14 cellular contexts compared by ENCODE assay signal in genomic region chr3:10299175-10299574, GRCh38. TPM values are rescaled to one million over a fixed set of nuclear protein-coding genes. Genes with fewer than 3 reads are reported as not detected.
DNase-seq lines count a peak whose midpoint lies in the region; TF ChIP-seq lines count a peak whose summit lies in the region.
"Had no signal": no experiment of that assay in that cellular context is flagged by ENCODE, and none has a peak within 500 bp of the region (broad histone marks: within the 10 kb centered on the region; RNA-seq: fewer than 3 reads in every experiment).

No MANE protein-coding gene starts in this region.

- H3K27me3 ChIP-seq in A673 (replicated peaks; ENCODE audit: insufficient read depth, low read depth, low read length, poor library complexity) (no peaks in the 10 kb centered on the region), mammary epithelial cell (ENCODE audit: insufficient read depth, low read length) (no peaks in the 10 kb centered on the region), vagina (no peaks in the 10 kb centered on the region)
- H3K27me3 ChIP-seq: gastrocnemius medialis, sigmoid colon had no signal

- no peaks in the 10 kb centered on the region for H4K20me1 ChIP-seq in mammary epithelial cell (ENCODE audit: insufficient read depth, low read length)

- H2AFZ ChIP-seq in mammary epithelial cell (ENCODE audit: low read depth, low read length), result no peak overlapping the region

- BruUV-seq in A673 (replicated peaks; lab: Mats Ljungman, UMichigan), result no TSS peak
- no TSS peak for BruUV-seq in mammary epithelial cell (replicated peaks; lab: Mats Ljungman, UMichigan)

- H3K9me3 ChIP-seq in A673 (ENCODE audit: low read depth, low read length, poor library complexity, severe bottlenecking) (no peaks in the 10 kb centered on the region), mammary epithelial cell (replicated peaks; ENCODE audit: insufficient read depth, low read length) (no peaks in the 10 kb centered on the region), vagina (no peaks in the 10 kb centered on the region)
- H3K9me3 ChIP-seq: gastrocnemius medialis, sigmoid colon had no signal

- no peak for TF ChIP-seq POLR2A in vagina (IDR thresholded peaks at IDR 0.05)

- intact Hi-C loops in A673 (cut with micrococcal nuclease; ENCODE audit: unreplicated experiment) (no loop called here), mammary epithelial cell (cut with micrococcal nuclease) (no loop called here), vagina (cut with DNase I) (no loop called here)

- no peak for DNase-seq in A673 (ENCODE audit: low spot score)
- peak; percentile 70 for DNase-seq in DMS 273 (lab: John Stamatoyannopoulos, UW; ENCODE audit: unreplicated experiment)
- peak; percentile 65 for DNase-seq in fibroblast of peridontal ligament (ENCODE audit: extremely low read depth)
- DNase-seq in mammary epithelial cell, result no peak
- no peak for DNase-seq in vagina (ENCODE audit: extremely low spot score in 2 of 2)
- DNase-seq in HPDE6-E6E7 (ENCODE audit: extremely low spot score), result no peak
- DNase-seq in NOMO-1 treated with dmso at 0.1 percent for 144 hours (lab: John Stamatoyannopoulos, UW; ENCODE audit: unreplicated experiment), result no peak
- DNase-seq: activated CD4-positive, alpha-beta T cell treated with anti-CD3 and anti-CD28 coated beads, Interleukin-2, amount 50 U/mL, for 48 hours; cerebellar nuclear complex; gastrocnemius medialis; Right ventricle myocardium superior; sigmoid colon had no signal

- H3K4me2 ChIP-seq in mammary epithelial cell (ENCODE audit: insufficient read depth, low read depth, low read length), result no peak overlapping the region

- WGBS in mammary epithelial cell (ENCODE audit: low coverage, missing lambda C conversion rate), result 95% methylated on average over 2 of the region's 2 CpGs

- POLR2A ChIA-PET in A673 (lab: Charles Lee; ENCODE audit: low non-redundant PET), result no interaction called here

- dilution Hi-C loops in mammary epithelial cell (cut with HindIII; ENCODE audit: low sequenced_read_pairs), result no loop called here

- CTCF ChIA-PET in A673 (lab: Charles Lee), result no interaction called here
- CTCF ChIA-PET in mammary epithelial cell (lab: Charles Lee; ENCODE audit: low non-redundant PET), result no interaction called here

- H3K36me3 ChIP-seq in A673 (ENCODE audit: insufficient read depth, low read length, poor library complexity, severe bottlenecking) (peaks cover 41% of the 10 kb centered on the region), mammary epithelial cell (ENCODE audit: insufficient read depth, low read length) (peaks cover 31% of the 10 kb centered on the region), vagina (peaks cover 0 to 54% of the 10 kb centered on the region in 2 donors)

- H3K9ac ChIP-seq in mammary epithelial cell (ENCODE audit: insufficient read depth, low read length), result no peak overlapping the region

- in situ Hi-C loops in mammary epithelial cell (cut with MboI; ENCODE audit: low sequenced_read_pairs in 2 of 2), result no loop called here

- H3K79me2 ChIP-seq in mammary epithelial cell (ENCODE audit: insufficient read depth, low read length), result peaks cover 6% of the 10 kb centered on the region

- TF ChIP-seq CTCF in A673 (conservative IDR thresholded peaks at IDR 0.05; ENCODE audit: low read depth, low read length) (0 out of 2 replicates have a peak, but pooled peaks have one; percentile 16), VCaP (conservative IDR thresholded peaks at IDR 0.05) (peak; percentile 53), mammary epithelial cell (conservative IDR thresholded peaks at IDR 0.05 in 1 of 2, IDR thresholded peaks at IDR 0.05 in 1 of 2; ENCODE audit: extremely low read depth in 1 of 2, insufficient read depth in 1 of 2, low read depth in 1 of 2, low read length in 2 of 2) (no peak), vagina (IDR thresholded peaks at IDR 0.05) (no peak)

- H3K4me1 ChIP-seq in A673 (ENCODE audit: insufficient read depth, low read length, poor library complexity, severe bottlenecking) (no peaks in the 10 kb centered on the region), mammary epithelial cell (ENCODE audit: insufficient read depth, low read length) (no peaks in the 10 kb centered on the region), vagina (no peaks in the 10 kb centered on the region)
- H3K4me1 ChIP-seq: gastrocnemius medialis, sigmoid colon had no signal

- H3K27ac ChIP-seq in A673 (ENCODE audit: low read depth, low read length, poor library complexity, severe bottlenecking), result no peak overlapping the region
- no peak overlapping the region for H3K27ac ChIP-seq in VCaP
- no peak overlapping the region for H3K27ac ChIP-seq in mammary epithelial cell (ENCODE audit: insufficient read depth, low read depth, low read length)
- H3K27ac ChIP-seq in vagina, result no peak overlapping the region
- H3K27ac ChIP-seq: sigmoid colon had no signal

- H3K4me3 ChIP-seq in A673 (ENCODE audit: low read depth, low read length, poor library complexity, severe bottlenecking) (no peak overlapping the region), mammary epithelial cell (replicated peaks in 1 of 3; ENCODE audit: insufficient read depth in 1 of 3, low read depth in 2 of 3, low read length in 3 of 3) (no peak overlapping the region), vagina (no peak overlapping the region)
- H3K4me3 ChIP-seq: gastrocnemius medialis, lung, sigmoid colon had no signal

RNA-seq across cellular contexts. Expression of gene GHRL, which starts 6.4 kb away (rescaled TPM):
- 1.0 and 2.0 TPM in 2 replicates for total RNA-seq in A673 (2021)
- total RNA-seq in mammary epithelial cell, result under 1 TPM in 1 of 2 donors, not detected in 1; 0.38 TPM
- not detected for polyA plus RNA-seq in mammary epithelial cell
- not detected for polyA minus RNA-seq in mammary epithelial cell
- not detected for total RNA-seq in vagina
- total RNA-seq: gastrocnemius medialis, Right ventricle myocardium superior had no signal

RNA-seq across cellular contexts. Expression of gene SEC13, which starts 21.7 kb away (rescaled TPM):
- total RNA-seq in A673 (2021) (160 and 174 TPM in 2 replicates), mammary epithelial cell (100 to 1,000 TPM; 124 to 140 TPM), vagina (66.5 TPM)
- 202 TPM for polyA plus RNA-seq in mammary epithelial cell
- 194 TPM for polyA minus RNA-seq in mammary epithelial cell

RNA-seq across cellular contexts. Expression of gene TATDN2, which starts 50.9 kb away (rescaled TPM):
- 37.1 and 42.0 TPM in 2 replicates for total RNA-seq in A673 (2021)
- total RNA-seq in mammary epithelial cell, result 10 to 100 TPM; 16.7 to 28.7 TPM
- 18.8 TPM for polyA plus RNA-seq in mammary epithelial cell
- 51.1 TPM for polyA minus RNA-seq in mammary epithelial cell
- total RNA-seq in vagina, result 34.4 TPM

Comparison
In these comparisons a context has a peak if more than half of its experiments do, and no peak if none do; other contexts are left out.
1. DNase-seq: peak in DMS 273 (single experiment) and fibroblast of peridontal ligament (single experiment); none in A673 (single experiment), mammary epithelial cell (single experiment), vagina (0 of 2), HPDE6-E6E7 (single experiment) and NOMO-1 treated with dmso at 0.1 percent for 144 hours (single experiment).
2. CTCF ChIP-seq: peak in A673 (single experiment) and VCaP (single experiment); none in mammary epithelial cell (0 of 2) and vagina (0 of 3).